In genomic region chr7:42471573-42472174, GRCh38 we compare ENCODE assay signal across 24 cellular contexts.
DNase-seq lines count a peak whose midpoint lies in the region; ATAC-seq and TF ChIP-seq lines count a peak whose summit lies in the region.
"Had no signal": no experiment of that assay in that cellular context is flagged by ENCODE, and none has a peak within 500 bp of the region (broad histone marks: within the 10 kb centered on the region; RNA-seq: fewer than 3 reads in every experiment).

No MANE protein-coding gene starts in this region.

- no peak overlapping the region for H2BK15ac ChIP-seq in mesenchymal stem cell (ENCODE audit: low read depth, poor library complexity, severe bottlenecking)

- DNase-seq in DMS53 (lab: John Stamatoyannopoulos, UW) = peak; percentile 31
- no peak for DNase-seq in DMS53 treated with DMSO at 0.1 percent for 48 hours (lab: John Stamatoyannopoulos, UW; ENCODE audit: unreplicated experiment)
- DNase-seq in RWPE2 (ENCODE audit: low spot score) = no peak
- DNase-seq in mesenchymal stem cell = peak; percentile 33
- DNase-seq in mesothelial cell of epicardium (ENCODE audit: low spot score in 2 of 2, unreplicated experiment in 2 of 2) = no peak
- no peak for DNase-seq in stimulated activated CD4-positive, alpha-beta T cell treated with anti-CD3 and anti-CD28 coated beads, Interleukin-2, amount 100 ng/mL, for 48 hours
- no peak for DNase-seq in activated gamma-delta T cell treated with Interleukin-2 at 50 U/mL for 16 hours
- DNase-seq: activated naive CD8-positive, alpha-beta T cell treated with anti-CD3 and anti-CD28 coated beads, Interleukin-2, amount 10 ng/mL, durations not matched to agents 7 days and 5 days; activated T-cell treated with anti-CD3 and anti-CD28 coated beads for 4 hours; brain microvascular endothelial cell; foreskin melanocyte; natural killer cell; NCI-H2107; NCI-H526 treated with DMSO at 0.1 percent for 48 hours; SHP77; sigmoid colon; stimulated activated naive CD4-positive, alpha-beta T cell; transverse colon had no signal

- no peak overlapping the region for H3K14ac ChIP-seq in mesenchymal stem cell (ENCODE audit: low read length in 2 of 2)

- H3K4me3 Mint-ChIP-seq in mesothelial cell of epicardium = no peak overlapping the region
- H3K4me3 Mint-ChIP-seq: activated naive CD8-positive, alpha-beta T cell treated with anti-CD3 and anti-CD28 coated beads, Interleukin-2, amount 10 ng/mL, durations not matched to agents 7 days and 5 days; memory B cell; natural killer cell had no signal

- H4K8ac ChIP-seq in mesenchymal stem cell (ENCODE audit: low read length) = no peak overlapping the region

- H3K23ac ChIP-seq in mesenchymal stem cell (ENCODE audit: low read length in 2 of 2) = no peak overlapping the region

- H3K27ac Mint-ChIP-seq in mesothelial cell of epicardium = no peak overlapping the region
- H3K27ac Mint-ChIP-seq: activated naive CD8-positive, alpha-beta T cell treated with anti-CD3 and anti-CD28 coated beads, Interleukin-2, amount 10 ng/mL, durations not matched to agents 7 days and 5 days; memory B cell; natural killer cell had no signal

- no peak overlapping the region for H3K4me3 ChIP-seq in RWPE2 (ENCODE audit: severe bottlenecking)
- H3K4me3 ChIP-seq in mesenchymal stem cell (ENCODE audit: insufficient read depth in 1 of 2, low read depth in 1 of 2, low read length in 2 of 2) = no peak overlapping the region
- H3K4me3 ChIP-seq: BLaER1 treated with 17β-estradiol and CSF1 and Interleukin-3, amounts not matched to agents 10 nM and 100 nM; coronary artery; sigmoid colon; transverse colon had no signal

- no peak overlapping the region for H3K9ac ChIP-seq in mesenchymal stem cell (ENCODE audit: low read length)
- H3K9ac ChIP-seq: BLaER1 treated with 17β-estradiol and CSF1 and Interleukin-3, amounts not matched to agents 10 nM and 100 nM; parathyroid adenoma had no signal

- H3K79me1 ChIP-seq in mesenchymal stem cell (replicated peaks; ENCODE audit: low read length, poor library complexity, severe bottlenecking) = no peaks in the 10 kb centered on the region

- H3K27me3 ChIP-seq in RWPE2 (ENCODE audit: insufficient read depth, poor library complexity, severe bottlenecking) = no peaks in the 10 kb centered on the region
- H3K27me3 ChIP-seq in mesenchymal stem cell (ENCODE audit: control insufficient read depth in 1 of 2, insufficient read depth in 1 of 2, low read length in 2 of 2) = peaks cover 0 to 8% of the 10 kb centered on the region in 2 experiments
- H3K27me3 ChIP-seq: BLaER1 treated with 17β-estradiol and CSF1 and Interleukin-3, amounts not matched to agents 10 nM and 100 nM; brain microvascular endothelial cell; sigmoid colon; transverse colon had no signal

- H3K4me1 ChIP-seq in RWPE2 (ENCODE audit: insufficient read depth, poor library complexity, severe bottlenecking) (no peaks in the 10 kb centered on the region), mesenchymal stem cell (ENCODE audit: control insufficient read depth, insufficient read depth, low read depth, low read length) (no peaks in the 10 kb centered on the region)
- H3K4me1 ChIP-seq: parathyroid adenoma, sigmoid colon, transverse colon had no signal

- H3K4me2 ChIP-seq in mesenchymal stem cell (ENCODE audit: low read length, poor library complexity, severe bottlenecking) = no peak overlapping the region

- H3K36me3 ChIP-seq in RWPE2 (ENCODE audit: low read depth) (no peaks in the 10 kb centered on the region), mesenchymal stem cell (ENCODE audit: control insufficient read depth in 1 of 2, insufficient read depth in 2 of 2, low read depth in 1 of 2, low read length in 2 of 2) (no peaks in the 10 kb centered on the region)
- H3K36me3 ChIP-seq: BLaER1 treated with 17β-estradiol and CSF1 and Interleukin-3, amounts not matched to agents 10 nM and 100 nM; brain microvascular endothelial cell; sigmoid colon; transverse colon had no signal

- no peak overlapping the region for H3K18ac ChIP-seq in mesenchymal stem cell (ENCODE audit: low read depth in 1 of 2, low read length in 2 of 2)

- H2BK120ac ChIP-seq in mesenchymal stem cell (ENCODE audit: low read depth, low read length) = no peak overlapping the region

- H3K9me3 Mint-ChIP-seq in mesothelial cell of epicardium = peaks cover 11% of the 10 kb centered on the region

- H2AK5ac ChIP-seq in mesenchymal stem cell (ENCODE audit: low read length, severe bottlenecking) = no peak overlapping the region

- no peak overlapping the region for H3K4ac ChIP-seq in mesenchymal stem cell (ENCODE audit: low read depth in 1 of 2, low read length in 2 of 2)

- H4K91ac ChIP-seq in mesenchymal stem cell (ENCODE audit: low read length) = no peak overlapping the region

- H3K27ac ChIP-seq in RWPE2 (ENCODE audit: poor library complexity, severe bottlenecking) = no peak overlapping the region
- no peak overlapping the region for H3K27ac ChIP-seq in mesenchymal stem cell (ENCODE audit: low read length, poor library complexity, severe bottlenecking)
- H3K27ac ChIP-seq: 22Rv1; BLaER1 treated with 17β-estradiol and CSF1 and Interleukin-3, amounts not matched to agents 10 nM and 100 nM; brain microvascular endothelial cell; coronary artery; parathyroid adenoma; sigmoid colon; transverse colon had no signal

- TF ChIP-seq CTCF in RWPE2 (IDR thresholded peaks at IDR 0.05; ENCODE audit: poor library complexity, severe bottlenecking) (no peak), mesothelial cell of epicardium (IDR thresholded peaks at IDR 0.05; ENCODE audit: unreplicated experiment) (no peak)

- peak; percentile 56 for ATAC-seq in GM21786 (IDR thresholded peaks at IDR 0.05; ENCODE audit: unreplicated experiment)
- 0 out of 3 replicates have a peak, but pooled peaks have one; percentile 31 for ATAC-seq in RWPE2 (ENCODE audit: low read depth)
- ATAC-seq: natural killer cell had no signal

- no peaks in the 10 kb centered on the region for H3K27me3 Mint-ChIP-seq in mesothelial cell of epicardium (ENCODE audit: low read depth)
- H3K27me3 Mint-ChIP-seq: activated naive CD8-positive, alpha-beta T cell treated with anti-CD3 and anti-CD28 coated beads, Interleukin-2, amount 10 ng/mL, durations not matched to agents 7 days and 5 days had no signal

- no peak overlapping the region for H2BK12ac ChIP-seq in mesenchymal stem cell (ENCODE audit: low read length in 2 of 2)

- no peak overlapping the region for H2BK5ac ChIP-seq in mesenchymal stem cell (ENCODE audit: low read depth, low read length, poor library complexity, severe bottlenecking)

- no peaks in the 10 kb centered on the region for H3K36me3 Mint-ChIP-seq in mesothelial cell of epicardium
- H3K36me3 Mint-ChIP-seq: activated naive CD8-positive, alpha-beta T cell treated with anti-CD3 and anti-CD28 coated beads, Interleukin-2, amount 10 ng/mL, durations not matched to agents 7 days and 5 days; memory B cell; natural killer cell had no signal

- no peaks in the 10 kb centered on the region for H3K4me1 Mint-ChIP-seq in mesothelial cell of epicardium
- H3K4me1 Mint-ChIP-seq: activated naive CD8-positive, alpha-beta T cell treated with anti-CD3 and anti-CD28 coated beads, Interleukin-2, amount 10 ng/mL, durations not matched to agents 7 days and 5 days; memory B cell; natural killer cell had no signal

- WGBS in mesenchymal stem cell = 95% methylated on average over 3 of the region's 3 CpGs

- H2AFZ ChIP-seq in mesenchymal stem cell (ENCODE audit: low read depth, low read length) = no peak overlapping the region
- H2AFZ ChIP-seq: parathyroid adenoma had no signal

- no peaks in the 10 kb centered on the region for H3K9me3 ChIP-seq in RWPE2 (ENCODE audit: severe bottlenecking)
- peaks cover 2% of the 10 kb centered on the region for H3K9me3 ChIP-seq in mesenchymal stem cell (ENCODE audit: control insufficient read depth, low read length)
- H3K9me3 ChIP-seq: sigmoid colon, transverse colon had no signal

Comparison
In these comparisons a context has a peak if more than half of its experiments do, and no peak if none do; other contexts are left out.
1. DNase-seq: peak in DMS53 (single experiment) and mesenchymal stem cell (single experiment); none in DMS53 treated with DMSO at 0.1 percent for 48 hours (single experiment), RWPE2 (single experiment), mesothelial cell of epicardium (0 of 2), stimulated activated CD4-positive, alpha-beta T cell treated with anti-CD3 and anti-CD28 coated beads, Interleukin-2, amount 100 ng/mL, for 48 hours (0 of 2) and activated gamma-delta T cell treated with Interleukin-2 at 50 U/mL for 16 hours (single experiment).